ENCODE assay signal across 27 cellular contexts in genomic region chr5:144403058-144403457, GRCh38.
DNase-seq lines count a peak whose midpoint lies in the region; FAIRE-seq and TF ChIP-seq lines count a peak whose summit lies in the region.
"Had no signal": no experiment of that assay in that cellular context is flagged by ENCODE, and none has a peak within 500 bp of the region (broad histone marks: within the 10 kb centered on the region; RNA-seq: fewer than 3 reads in every experiment).

No MANE protein-coding gene starts in this region.

- peak in 1 of 2 experiments; percentile 78; a peak in 1 of 4 replicates for TF ChIP-seq EP300 in SK-N-SH (IDR thresholded peaks at IDR 0.05; ENCODE audit: borderline replicate concordance in 1 of 2, low read depth in 1 of 2, low read length in 1 of 2)

- H3K36me3 Mint-ChIP-seq in nephron progenitor cell (ENCODE audit: low read depth) = no peaks in the 10 kb centered on the region
- H3K36me3 Mint-ChIP-seq: CD8-positive, alpha-beta T cell had no signal

- no peaks in the 10 kb centered on the region for H3K27me3 ChIP-seq in SK-N-SH (ENCODE audit: insufficient read depth)
- H3K27me3 ChIP-seq: BLaER1 treated with 17β-estradiol and CSF1 and Interleukin-3, amounts not matched to agents 10 nM and 100 nM had no signal

- no peaks in the 10 kb centered on the region for H3K36me3 ChIP-seq in SK-N-SH (replicated peaks in 1 of 2; ENCODE audit: control insufficient read depth in 1 of 2, insufficient read depth in 2 of 2, low read length in 1 of 2)
- H3K36me3 ChIP-seq: BLaER1 treated with 17β-estradiol and CSF1 and Interleukin-3, amounts not matched to agents 10 nM and 100 nM had no signal

- no peaks in the 10 kb centered on the region for H3K27me3 Mint-ChIP-seq in nephron progenitor cell (ENCODE audit: low read depth, poor library complexity)
- H3K27me3 Mint-ChIP-seq: B cell; CD4-positive, alpha-beta T cell had no signal

- no peak overlapping the region for H3K4me3 ChIP-seq in SK-N-SH (ENCODE audit: low read depth in 2 of 2, low read length in 1 of 2)
- H3K4me3 ChIP-seq: A549; BLaER1 treated with 17β-estradiol and CSF1 and Interleukin-3, amounts not matched to agents 10 nM and 100 nM; GM12878 had no signal

- H3K9me3 ChIP-seq in SK-N-SH = no peaks in the 10 kb centered on the region
- H3K9me3 ChIP-seq: A549; BLaER1 treated with 17β-estradiol and CSF1 and Interleukin-3, amounts not matched to agents 10 nM and 100 nM; Caco-2 had no signal

- no peak overlapping the region for H3K4me2 ChIP-seq in SK-N-SH
- H3K4me2 ChIP-seq: A549; BLaER1 treated with 17β-estradiol and CSF1 and Interleukin-3, amounts not matched to agents 10 nM and 100 nM had no signal

- no peak for TF ChIP-seq RAD21 in SK-N-SH (IDR thresholded peaks at IDR 0.05; ENCODE audit: low read length)

- H4K20me1 ChIP-seq in SK-N-SH (ENCODE audit: insufficient read depth) = no peaks in the 10 kb centered on the region
- H4K20me1 ChIP-seq: BLaER1 treated with 17β-estradiol and CSF1 and Interleukin-3, amounts not matched to agents 10 nM and 100 nM had no signal

- H3F3A ChIP-seq in SK-N-SH (replicated peaks; ENCODE audit: insufficient read depth) = no peaks in the 10 kb centered on the region

- DNase-seq in D721Med (ENCODE audit: insufficient read length, low spot score) (no peak), NCI-H82 treated with DMSO at 0.1 percent for 48 hours (lab: John Stamatoyannopoulos, UW; ENCODE audit: unreplicated experiment) (peak; percentile 52), SK-N-SH (no peak), nephron progenitor cell (no peak), retina (no peak), HUDEP-2 (lab: John Stamatoyannopoulos, UW; ENCODE audit: unreplicated experiment in 76 of 76) (no peak), amniotic stem cell (lab: John Stamatoyannopoulos, UW) (no peak)
- DNase-seq: AML-193; Caco-2; Calu3; CD4-positive, alpha-beta T cell; CD8-positive, alpha-beta T cell; DMS 273 treated with DMSO at 0.1 percent for 48 hours; DMS153; DMS53; DMS79; DND-41; EL; GDM1 had no signal

- H2AFZ ChIP-seq in SK-N-SH (ENCODE audit: low read depth) = no peak overlapping the region

- no peaks in the 10 kb centered on the region for H3K9me2 ChIP-seq in SK-N-SH

- H3K4me3 Mint-ChIP-seq in nephron progenitor cell = no peak overlapping the region
- H3K4me3 Mint-ChIP-seq: B cell; CD4-positive, alpha-beta T cell; CD8-positive, alpha-beta T cell had no signal

- peak; percentile 29 for FAIRE-seq in D721Med (lab: Jason Lieb, UNC)
- FAIRE-seq: A549, GM12878, GM12892, GM18507 had no signal

- POLR2A ChIA-PET in SK-N-SH (lab: Yijun Ruan, JAX) = no interaction called here

- CTCF ChIA-PET in SK-N-SH (lab: Yijun Ruan, JAX) = interaction anchor here (1.0 to 1.1 kb wide), 2 partner anchors 19 to 199 kb away, joined by 3 read pairs; no protein-coding TSS in a partner anchor

- no peaks in the 10 kb centered on the region for H3K79me2 ChIP-seq in SK-N-SH (ENCODE audit: insufficient read depth)

- TF ChIP-seq CTCF in D721Med (IDR thresholded peaks at IDR 0.05; ENCODE audit: insufficient read depth, missing control alignments) (no peak), SK-N-SH (IDR thresholded peaks at IDR 0.05) (no peak), nephron progenitor cell (IDR thresholded peaks at IDR 0.05) (no peak)

- H3K4me1 ChIP-seq in SK-N-SH (ENCODE audit: control insufficient read depth in 1 of 2, insufficient read depth in 2 of 2, low read depth in 1 of 2, low read length in 1 of 2) = peaks cover 0 to 12% of the 10 kb centered on the region in 2 experiments; a peak in 1 of 4 replicates
- H3K4me1 ChIP-seq: A549; BLaER1 treated with 17β-estradiol and CSF1 and Interleukin-3, amounts not matched to agents 10 nM and 100 nM; Caco-2 had no signal

- H3K4me1 Mint-ChIP-seq in nephron progenitor cell = peaks cover 17% of the 10 kb centered on the region
- H3K4me1 Mint-ChIP-seq: B cell had no signal

- no peaks in the 10 kb centered on the region for H3K9me3 Mint-ChIP-seq in nephron progenitor cell

- H3K9ac ChIP-seq in SK-N-SH = no peak overlapping the region
- H3K9ac ChIP-seq: BLaER1 treated with 17β-estradiol and CSF1 and Interleukin-3, amounts not matched to agents 10 nM and 100 nM had no signal

- peak overlapping the region in 1 of 2 experiments; percentile 50; a peak in 2 of 4 replicates for H3K27ac ChIP-seq in SK-N-SH (ENCODE audit: low read depth in 2 of 2, low read length in 1 of 2)
- H3K27ac ChIP-seq: 22Rv1; A549; BLaER1 treated with 17β-estradiol and CSF1 and Interleukin-3, amounts not matched to agents 10 nM and 100 nM; C4-2B had no signal

- peak overlapping the region; percentile 60 for H3K27ac Mint-ChIP-seq in nephron progenitor cell
- H3K27ac Mint-ChIP-seq: B cell; CD4-positive, alpha-beta T cell; CD8-positive, alpha-beta T cell had no signal

- 38% methylated on average over 2 of the region's 2 CpGs for WGBS in SK-N-SH (ENCODE audit: low lambda C conversion rate)

TF ChIP-seq in SK-N-SH, 30 proteins besides CTCF, POLR2A, EP300 and RAD21:
- TF ChIP-seq GATA2 (CRISPR knock-in tag; IDR thresholded peaks at IDR 0.05) (peak; percentile 86), MEF2A (IDR thresholded peaks at IDR 0.05; ENCODE audit: borderline replicate concordance, low read depth) (no peak), USF1 (IDR thresholded peaks at IDR 0.05; ENCODE audit: borderline replicate concordance, low read depth) (no peak), RCOR1 (IDR thresholded peaks at IDR 0.05; ENCODE audit: low read length) (peak; percentile 48; the same call in 1 of the 2 replicates), SMC3 (IDR thresholded peaks at IDR 0.05; ENCODE audit: low read depth, low read length) (no peak), CHD2 (IDR thresholded peaks at IDR 0.05; ENCODE audit: low read length, partially characterized antibody) (peak; percentile 56)
